In the genomic region with DNA sequence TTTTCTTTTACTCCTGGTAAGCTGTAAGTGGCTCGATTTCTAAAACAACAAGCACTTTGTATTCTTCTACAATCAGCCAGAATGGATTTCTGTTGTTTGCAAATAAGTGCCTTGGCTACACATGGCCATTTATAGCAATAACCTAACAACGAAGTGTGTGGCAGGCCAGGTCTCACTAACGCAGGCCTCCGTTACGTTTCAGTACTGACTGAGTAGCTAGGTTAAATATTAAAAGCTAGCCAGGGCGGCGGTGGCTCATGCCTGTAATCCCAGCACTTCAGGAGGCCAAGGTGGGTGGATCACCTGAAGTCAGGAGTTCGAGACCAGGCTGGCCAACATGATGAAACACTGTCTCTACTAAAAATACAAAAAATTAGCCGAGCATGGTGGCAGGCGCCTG, we compare ENCODE assay signal across 7 cellular contexts. TPM values are rescaled to one million over a fixed set of nuclear protein-coding genes. Genes with fewer than 3 reads are reported as not detected.
A peak's percentile ranks its signal among the peaks of the same experiment; 100 is the strongest.
DNase-seq lines count a peak whose midpoint lies in the region; ATAC-seq and TF ChIP-seq lines count a peak whose summit lies in the region.
"Not testable (repeated sequence)": the region's sequence is repeated elsewhere in the genome, so short reads cannot be mapped to it uniquely, and the experiment has no call there.

No MANE protein-coding gene starts in this region.

- peak overlapping the region; percentile 10 to 86 (median 26) for H3K27ac ChIP-seq in sigmoid colon

- 30 to 69% methylated on average over 10 of the region's 10 CpGs for WGBS in sigmoid colon, 2 donors

- intact Hi-C loops in Calu3 (cut with micrococcal nuclease; ENCODE audit: unreplicated experiment); sigmoid colon (cut with DNase I): not testable (repeated sequence)

- H3K27me3 ChIP-seq in sigmoid colon, result not testable (repeated sequence)

- peaks cover 0 to 93% (median 83%) of the 10 kb centered on the region in 4 donors for H3K4me1 ChIP-seq in sigmoid colon

- ATAC-seq in activated T-helper 17 cell treated with anti-CD3 and anti-CD28 coated beads, Interleukin-2, amount 50 U/mL, for 72 hours (replicated peaks); effector memory CD8-positive, alpha-beta T cell (replicated peaks); memory B cell (ENCODE audit: low read depth): not testable (repeated sequence)

- peak overlapping the region; percentile 39 for H3K27ac Mint-ChIP-seq in Calu3 (ENCODE audit: unreplicated experiment)
- H3K27ac Mint-ChIP-seq in activated T-helper 17 cell treated with anti-CD3 and anti-CD28 coated beads, Interleukin-2, amount 50 U/mL, for 72 hours, result peak overlapping the region; percentile 86
- peak overlapping the region; percentile 84 to 94 for H3K27ac Mint-ChIP-seq in effector memory CD8-positive, alpha-beta T cell
- H3K27ac Mint-ChIP-seq in memory B cell, result peak overlapping the region; percentile 79
- peak overlapping the region; percentile 99 for H3K27ac Mint-ChIP-seq in type B pancreatic cell

- H3K27me3 Mint-ChIP-seq in Calu3 (ENCODE audit: unreplicated experiment); activated T-helper 17 cell treated with anti-CD3 and anti-CD28 coated beads, Interleukin-2, amount 50 U/mL, for 72 hours; effector memory CD8-positive, alpha-beta T cell; memory B cell; type B pancreatic cell: not testable (repeated sequence)

- H3K4me1 Mint-ChIP-seq in Calu3 (ENCODE audit: low read depth, unreplicated experiment), result peaks cover 91% of the 10 kb centered on the region
- H3K4me1 Mint-ChIP-seq in activated T-helper 17 cell treated with anti-CD3 and anti-CD28 coated beads, Interleukin-2, amount 50 U/mL, for 72 hours, result peaks cover 82% of the 10 kb centered on the region
- H3K4me1 Mint-ChIP-seq in effector memory CD8-positive, alpha-beta T cell (ENCODE audit: low read depth in 2 of 2), result peaks cover 83 to 84% of the 10 kb centered on the region in 2 donors
- H3K4me1 Mint-ChIP-seq in memory B cell, result peaks cover 74% of the 10 kb centered on the region
- H3K4me1 Mint-ChIP-seq in type B pancreatic cell (ENCODE audit: unreplicated experiment), result peaks cover 76% of the 10 kb centered on the region

- not testable (repeated sequence) for H3K36me3 ChIP-seq in sigmoid colon

- not testable (repeated sequence) for H3K9me3 Mint-ChIP-seq in Calu3 (ENCODE audit: low read depth, unreplicated experiment); activated T-helper 17 cell treated with anti-CD3 and anti-CD28 coated beads, Interleukin-2, amount 50 U/mL, for 72 hours; effector memory CD8-positive, alpha-beta T cell; memory B cell; type B pancreatic cell

- TF ChIP-seq EP300 in sigmoid colon (IDR thresholded peaks at IDR 0.05), result not testable (repeated sequence)

- H3K9me3 ChIP-seq in sigmoid colon, result not testable (repeated sequence)

- TF ChIP-seq CTCF in Calu3 (IDR thresholded peaks at IDR 0.05; ENCODE audit: unreplicated experiment); sigmoid colon (IDR thresholded peaks at IDR 0.05); type B pancreatic cell (conservative IDR thresholded peaks at IDR 0.05): not testable (repeated sequence)

- DNase-seq in Calu3; effector memory CD8-positive, alpha-beta T cell; memory B cell (ENCODE audit: low spot score in 2 of 2); sigmoid colon; type B pancreatic cell (ENCODE audit: extremely low spot score, unreplicated experiment): not testable (repeated sequence)
- DNase-seq in kidney tubule cell (ENCODE audit: low spot score), result peak; percentile 70

- not testable (repeated sequence) for BruUV-seq in Calu3 (replicated peaks; lab: Mats Ljungman, UMichigan)

- not testable (repeated sequence) for H3K4me3 ChIP-seq in sigmoid colon

- H3K4me3 Mint-ChIP-seq in Calu3 (ENCODE audit: low read depth, unreplicated experiment); effector memory CD8-positive, alpha-beta T cell; memory B cell; type B pancreatic cell: not testable (repeated sequence)
- H3K4me3 Mint-ChIP-seq in activated T-helper 17 cell treated with anti-CD3 and anti-CD28 coated beads, Interleukin-2, amount 50 U/mL, for 72 hours, result peak overlapping the region; percentile 82

- CTCF ChIA-PET in Calu3 (lab: Charles Lee), result interaction anchor here (0.7 to 1.1 kb wide), 3 partner anchors 13 to 27 kb away, joined by 3 to 8 read pairs (median 4); no protein-coding TSS in a partner anchor

- TF ChIP-seq POLR2A in sigmoid colon (IDR thresholded peaks at IDR 0.05), result not testable (repeated sequence)

- H3K36me3 Mint-ChIP-seq in Calu3 (ENCODE audit: insufficient read depth, unreplicated experiment) (peaks cover 33% of the 10 kb centered on the region), memory B cell (peaks cover 11% of the 10 kb centered on the region), type B pancreatic cell (peaks cover 18% of the 10 kb centered on the region)
- H3K36me3 Mint-ChIP-seq in activated T-helper 17 cell treated with anti-CD3 and anti-CD28 coated beads, Interleukin-2, amount 50 U/mL, for 72 hours (ENCODE audit: low read depth), result peaks cover 33% of the 10 kb centered on the region
- H3K36me3 Mint-ChIP-seq in effector memory CD8-positive, alpha-beta T cell (ENCODE audit: insufficient read depth), result peaks cover 25% of the 10 kb centered on the region

RNA-seq across cellular contexts. Expression of gene CCDC12, which starts 19.1 kb away (rescaled TPM):
- 47.3 and 47.5 TPM in 2 replicates for total RNA-seq in Calu3 (2022)
- 10 to 100 TPM; 46.9 to 59.8 TPM for total RNA-seq in activated T-helper 17 cell treated with anti-CD3 and anti-CD28 coated beads, Interleukin-2, amount 50 U/mL, for 72 hours
- 10 to 100 TPM; 33.1 to 41.0 (median 36.6) TPM for total RNA-seq in sigmoid colon
- 10 to 100 TPM; 58.9 to 80.9 (median 77.5) TPM for polyA plus RNA-seq in sigmoid colon
- total RNA-seq in type B pancreatic cell (ENCODE audit: low replicate concordance), result 46.7 and 49.7 TPM in 2 replicates

RNA-seq across cellular contexts. Expression of gene NBEAL2, which starts 22.0 kb away (rescaled TPM):
- 115 and 143 TPM in 2 replicates for total RNA-seq in Calu3 (2022)
- 100 to 1,000 TPM; 140 to 169 TPM for total RNA-seq in activated T-helper 17 cell treated with anti-CD3 and anti-CD28 coated beads, Interleukin-2, amount 50 U/mL, for 72 hours
- 10 to 100 TPM in 3 of 4 donors, 1 to 10 TPM in 1; 9.6 to 36.0 (median 13.5) TPM for total RNA-seq in sigmoid colon
- polyA plus RNA-seq in sigmoid colon, result 10 to 100 TPM in 2 of 3 donors, 1 to 10 TPM in 1; 7.8 to 88.0 (median 11.3) TPM
- 115 and 241 TPM in 2 replicates for total RNA-seq in type B pancreatic cell (ENCODE audit: low replicate concordance)

Comparison
In these comparisons a context has a peak if more than half of its experiments do, and no peak if none do; other contexts are left out.
1. H3K27ac Mint-ChIP-seq: peak in every context shown above with its lines; median percentile 99 in type B pancreatic cell; 89 in effector memory CD8-positive, alpha-beta T cell; 86 in activated T-helper 17 cell treated with anti-CD3 and anti-CD28 coated beads, Interleukin-2, amount 50 U/mL, for 72 hours; 79 in memory B cell; 39 in Calu3.